Comparison of ENCODE assay signal across 24 cellular contexts in the genomic region with DNA sequence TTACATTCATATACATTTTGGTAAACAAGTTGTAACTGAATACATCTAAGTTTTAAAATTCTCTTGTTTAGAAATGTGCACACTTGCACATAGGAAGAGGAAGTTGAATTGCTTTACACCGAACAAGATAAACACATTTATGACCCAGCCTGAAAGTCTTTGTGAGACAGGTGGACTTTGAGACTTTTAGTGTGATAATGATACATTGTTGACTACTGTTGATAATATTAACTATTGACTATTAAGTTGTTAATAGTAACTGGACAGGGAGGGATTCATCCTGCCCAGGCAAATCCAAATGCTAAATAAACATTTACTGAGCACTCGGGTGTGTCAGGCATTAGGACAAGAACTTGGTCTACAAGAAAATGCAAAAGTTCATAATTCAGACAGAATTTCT.
DNase-seq lines count a peak whose midpoint lies in the region; ATAC-seq, FAIRE-seq and TF ChIP-seq lines count a peak whose summit lies in the region.
"Had no signal": no experiment of that assay in that cellular context is flagged by ENCODE, and none has a peak within 500 bp of the region (broad histone marks: within the 10 kb centered on the region; RNA-seq: fewer than 3 reads in every experiment).

No MANE protein-coding gene starts in this region.

- CTCF ChIA-PET in HepG2 (lab: Yijun Ruan, JAX; ENCODE audit: low intra/inter-chr PET ratio, low total read pairs): no interaction called here

- H3K36me3 ChIP-seq in Loucy (ENCODE audit: insufficient read depth, low read length) (no peaks in the 10 kb centered on the region), HepG2 (replicated peaks in 1 of 2; ENCODE audit: control insufficient read depth in 1 of 2, insufficient read depth in 2 of 2, low read length in 2 of 2) (no peaks in the 10 kb centered on the region)
- H3K36me3 ChIP-seq: HAP-1 had no signal

- TF ChIP-seq POLR2A in HepG2 (IDR thresholded peaks at IDR 0.05; ENCODE audit: insufficient read depth in 1 of 2, low read depth in 2 of 2, low read length in 2 of 2): no peak

- H3K9ac ChIP-seq in Loucy (ENCODE audit: low read depth, low read length, poor library complexity, severe bottlenecking) (no peak overlapping the region), HepG2 (ENCODE audit: insufficient read depth, low read depth, low read length) (no peak overlapping the region)
- H3K9ac ChIP-seq: GM23248, SK-N-SH had no signal

- intact Hi-C loops in HepG2 (cut with micrococcal nuclease; ENCODE audit: unreplicated experiment): no loop called here

- no peak for TF ChIP-seq CTCF in Loucy (conservative IDR thresholded peaks at IDR 0.05; ENCODE audit: low read length)
- TF ChIP-seq CTCF in HepG2 (CRISPR knock-in tag; IDR thresholded peaks at IDR 0.05): no peak

- TF ChIP-seq RAD21 in HepG2 (CRISPR knock-in tag; IDR thresholded peaks at IDR 0.05): no peak

- no peaks in the 10 kb centered on the region for H4K20me1 ChIP-seq in Loucy (ENCODE audit: insufficient read depth, low read length, poor library complexity, severe bottlenecking)
- H4K20me1 ChIP-seq in HepG2 (ENCODE audit: insufficient read depth, low read length): no peaks in the 10 kb centered on the region

- FAIRE-seq in HepG2 (lab: Jason Lieb, UNC): peak; percentile 12
- FAIRE-seq: GM12891, RCC 7860 had no signal

- no peaks in the 10 kb centered on the region for H3F3A ChIP-seq in Loucy (ENCODE audit: low read depth)

- POLR2A ChIA-PET in HepG2 (lab: Yijun Ruan, JAX): no interaction called here

- BruUV-seq in HepG2 (replicated peaks; lab: Mats Ljungman, UMichigan): no TSS peak

- H3K79me2 ChIP-seq in Loucy (ENCODE audit: insufficient read depth, low read length) (no peaks in the 10 kb centered on the region), HepG2 (ENCODE audit: insufficient read depth, low read length) (no peaks in the 10 kb centered on the region)

- in situ Hi-C loops in Caki2 (cut with HindIII; ENCODE audit: low pct_unique_long_range_greater_than_20kb, low sequenced_read_pairs) (no loop called here), HepG2 (cut with HindIII; ENCODE audit: extremely low pct_ligation_motif_present, low pct_unique_long_range_greater_than_20kb) (no loop called here)

- WGBS in HepG2 (ENCODE audit: low lambda C conversion rate): 3% methylated on average over 2 of the region's 2 CpGs

- DNase-seq in Caki2 (ENCODE audit: low read depth): peak; percentile 23
- DNase-seq in HepG2 (ENCODE audit: low spot score): peak; percentile 33
- DNase-seq in renal cortical epithelial cell (ENCODE audit: low read depth): peak; percentile 51
- DNase-seq in AG08395 (ENCODE audit: low spot score): no peak
- no peak for DNase-seq in NCI-H2107 (lab: John Stamatoyannopoulos, UW)
- DNase-seq: C1 segment of cervical spinal cord; CD4-positive, alpha-beta memory T cell; COR-L47; DMS79 treated with DMSO at 0.1 percent for 48 hours; GF-D8; GM23248; HFFc6; NCI-H1092 treated with DMSO at 0.1 percent for 48 hours; NCI-H1436; NCI-H1930; NCI-H446; NCI-H524 treated with DMSO at 0.1 percent for 48 hours; NCI-H774; SK-N-SH had no signal

- no peak overlapping the region for H3K4me3 ChIP-seq in Loucy (ENCODE audit: low read length, poor library complexity, severe bottlenecking)
- no peak overlapping the region for H3K4me3 ChIP-seq in HepG2 (replicated peaks in 1 of 3; ENCODE audit: insufficient read depth in 1 of 3, low read depth in 2 of 3, low read length in 3 of 3)
- H3K4me3 ChIP-seq: GM23248, HAP-1 had no signal

- H3K4me1 ChIP-seq in Loucy (ENCODE audit: insufficient read depth, low read length, poor library complexity, severe bottlenecking) (peaks cover 7% of the 10 kb centered on the region), HepG2 (ENCODE audit: insufficient read depth, low read length) (peaks cover 18% of the 10 kb centered on the region)

- no peaks in the 10 kb centered on the region for H3K9me2 ChIP-seq in Loucy (replicated peaks; ENCODE audit: low read depth, low read length)
- H3K9me2 ChIP-seq: SK-N-SH had no signal

- H3K27me3 ChIP-seq in Loucy (ENCODE audit: insufficient read depth, low read length, poor library complexity, severe bottlenecking): no peaks in the 10 kb centered on the region
- H3K27me3 ChIP-seq in HepG2 (ENCODE audit: control insufficient read depth in 1 of 2, insufficient read depth in 2 of 2, low read length in 2 of 2): 0 out of 5 replicates have a peak, but pooled peaks cover 0 to 3% of the 10 kb centered on the region in 2 experiments

- H3K27ac ChIP-seq in HepG2 (ENCODE audit: extremely low read length, insufficient read depth, low read length): no peak overlapping the region
- H3K27ac ChIP-seq: GM23248 had no signal

- peak; percentile 47; the same call in 2 of the 3 replicates for ATAC-seq in HepG2
- no peak for ATAC-seq in GM19397 (IDR thresholded peaks at IDR 0.05; ENCODE audit: unreplicated experiment)

- TF ChIP-seq EP300 in HepG2 (IDR thresholded peaks at IDR 0.05; ENCODE audit: low read depth in 2 of 2, low read length in 2 of 2) (no peak), HepG2 (CRISPR knock-in tag; IDR thresholded peaks at IDR 0.05; ENCODE audit: borderline replicate concordance) (no peak)

- no peak overlapping the region for H3K4me2 ChIP-seq in Loucy (ENCODE audit: low read depth, low read length, poor library complexity, severe bottlenecking)
- H3K4me2 ChIP-seq in HepG2 (ENCODE audit: low read depth, low read length): 0 out of 2 replicates have a peak overlapping the region, but pooled peaks have one; percentile 16
- H3K4me2 ChIP-seq: SK-N-SH had no signal

- H3K9me3 ChIP-seq in Loucy (ENCODE audit: insufficient read depth, low read depth, low read length) (no peaks in the 10 kb centered on the region), HepG2 (ENCODE audit: low read length) (no peaks in the 10 kb centered on the region)
- H3K9me3 ChIP-seq: HAP-1, SK-N-SH had no signal

- H2AFZ ChIP-seq in Loucy (ENCODE audit: low read length) (peak overlapping the region; percentile 17; the same call in 1 of the 2 replicates), HepG2 (ENCODE audit: low read length) (no peak overlapping the region)
- H2AFZ ChIP-seq: GM23248 had no signal

TF ChIP-seq in HepG2, 621 proteins besides CTCF, POLR2A, EP300 and RAD21 (continues in another document):
- TF ChIP-seq SAFB2 (CRISPR knock-in tag; IDR thresholded peaks at IDR 0.05; ENCODE audit: borderline replicate concordance, low read depth) (no peak), FLYWCH1 (CRISPR knock-in tag; IDR thresholded peaks at IDR 0.05) (no peak), EED (CRISPR knock-in tag; IDR thresholded peaks at IDR 0.05) (no peak), HHEX (CRISPR knock-in tag; IDR thresholded peaks at IDR 0.05) (no peak), GABPA (IDR thresholded peaks at IDR 0.05; ENCODE audit: low read depth, low read length) (no peak), GABPA (CRISPR knock-in tag; IDR thresholded peaks at IDR 0.05; ENCODE audit: low read depth) (peak; percentile 29; the same call in 1 of the 2 replicates), ELF3 (CRISPR knock-in tag; IDR thresholded peaks at IDR 0.05) (peak; percentile 76), FOXA1 (IDR thresholded peaks at IDR 0.05) (no peak), FOXA1 (CRISPR knock-in tag; IDR thresholded peaks at IDR 0.05) (no peak), JUN (CRISPR knock-in tag; IDR thresholded peaks at IDR 0.05) (no peak), ZNF317 (CRISPR knock-in tag; IDR thresholded peaks at IDR 0.05) (no peak)
- TF ChIP-seq, protein P1, sequence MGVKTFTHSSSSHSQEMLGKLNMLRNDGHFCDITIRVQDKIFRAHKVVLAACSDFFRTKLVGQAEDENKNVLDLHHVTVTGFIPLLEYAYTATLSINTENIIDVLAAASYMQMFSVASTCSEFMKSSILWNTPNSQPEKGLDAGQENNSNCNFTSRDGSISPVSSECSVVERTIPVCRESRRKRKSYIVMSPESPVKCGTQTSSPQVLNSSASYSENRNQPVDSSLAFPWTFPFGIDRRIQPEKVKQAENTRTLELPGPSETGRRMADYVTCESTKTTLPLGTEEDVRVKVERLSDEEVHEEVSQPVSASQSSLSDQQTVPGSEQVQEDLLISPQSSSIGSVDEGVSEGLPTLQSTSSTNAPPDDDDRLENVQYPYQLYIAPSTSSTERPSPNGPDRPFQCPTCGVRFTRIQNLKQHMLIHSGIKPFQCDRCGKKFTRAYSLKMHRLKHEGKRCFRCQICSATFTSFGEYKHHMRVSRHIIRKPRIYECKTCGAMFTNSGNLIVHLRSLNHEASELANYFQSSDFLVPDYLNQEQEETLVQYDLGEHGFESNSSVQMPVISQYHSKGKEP (CRISPR knock-in tag; IDR thresholded peaks at IDR 0.05): no peak
- TF ChIP-seq, protein P2, sequence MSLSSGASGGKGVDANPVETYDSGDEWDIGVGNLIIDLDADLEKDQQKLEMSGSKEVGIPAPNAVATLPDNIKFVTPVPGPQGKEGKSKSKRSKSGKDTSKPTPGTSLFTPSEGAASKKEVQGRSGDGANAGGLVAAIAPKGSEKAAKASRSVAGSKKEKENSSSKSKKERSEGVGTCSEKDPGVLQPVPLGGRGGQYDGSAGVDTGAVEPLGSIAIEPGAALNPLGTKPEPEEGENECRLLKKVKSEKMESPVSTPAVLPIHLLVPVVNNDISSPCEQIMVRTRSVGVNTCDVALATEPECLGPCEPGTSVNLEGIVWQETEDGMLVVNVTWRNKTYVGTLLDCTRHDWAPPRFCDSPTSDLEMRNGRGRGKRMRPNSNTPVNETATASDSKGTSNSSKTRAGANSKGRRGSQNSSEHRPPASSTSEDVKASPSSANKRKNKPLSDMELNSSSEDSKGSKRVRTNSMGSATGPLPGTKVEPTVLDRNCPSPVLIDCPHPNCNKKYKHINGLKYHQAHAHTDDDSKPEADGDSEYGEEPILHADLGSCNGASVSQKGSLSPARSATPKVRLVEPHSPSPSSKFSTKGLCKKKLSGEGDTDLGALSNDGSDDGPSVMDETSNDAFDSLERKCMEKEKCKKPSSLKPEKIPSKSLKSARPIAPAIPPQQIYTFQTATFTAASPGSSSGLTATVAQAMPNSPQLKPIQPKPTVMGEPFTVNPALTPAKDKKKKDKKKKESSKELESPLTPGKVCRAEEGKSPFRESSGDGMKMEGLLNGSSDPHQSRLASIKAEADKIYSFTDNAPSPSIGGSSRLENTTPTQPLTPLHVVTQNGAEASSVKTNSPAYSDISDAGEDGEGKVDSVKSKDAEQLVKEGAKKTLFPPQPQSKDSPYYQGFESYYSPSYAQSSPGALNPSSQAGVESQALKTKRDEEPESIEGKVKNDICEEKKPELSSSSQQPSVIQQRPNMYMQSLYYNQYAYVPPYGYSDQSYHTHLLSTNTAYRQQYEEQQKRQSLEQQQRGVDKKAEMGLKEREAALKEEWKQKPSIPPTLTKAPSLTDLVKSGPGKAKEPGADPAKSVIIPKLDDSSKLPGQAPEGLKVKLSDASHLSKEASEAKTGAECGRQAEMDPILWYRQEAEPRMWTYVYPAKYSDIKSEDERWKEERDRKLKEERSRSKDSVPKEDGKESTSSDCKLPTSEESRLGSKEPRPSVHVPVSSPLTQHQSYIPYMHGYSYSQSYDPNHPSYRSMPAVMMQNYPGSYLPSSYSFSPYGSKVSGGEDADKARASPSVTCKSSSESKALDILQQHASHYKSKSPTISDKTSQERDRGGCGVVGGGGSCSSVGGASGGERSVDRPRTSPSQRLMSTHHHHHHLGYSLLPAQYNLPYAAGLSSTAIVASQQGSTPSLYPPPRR (CRISPR knock-in tag; IDR thresholded peaks at IDR 0.05; ENCODE audit: borderline replicate concordance): peak; percentile 49; the same call in 1 of the 2 replicates

Comparison
In these comparisons a context has a peak if more than half of its experiments do, and no peak if none do; other contexts are left out.
1. DNase-seq: peak in Caki2 (single experiment), HepG2 (single experiment) and renal cortical epithelial cell (single experiment); none in AG08395 (single experiment) and NCI-H2107 (single experiment).